ENCODE assay signal across 8 cellular contexts in genomic region chr19:18044825-18045304, GRCh38. TPM values are rescaled to one million over a fixed set of nuclear protein-coding genes. Genes with fewer than 3 reads are reported as not detected.
DNase-seq lines count a peak whose midpoint lies in the region; ATAC-seq lines count a peak whose summit lies in the region.

No MANE protein-coding gene starts in this region.

- ATAC-seq in GM18508 (IDR thresholded peaks at IDR 0.05; ENCODE audit: insufficient read depth, unreplicated experiment) (peak; percentile 66), HG02798 (IDR thresholded peaks at IDR 0.05; ENCODE audit: poor library complexity, unreplicated experiment) (peak; percentile 93), GM21717 (IDR thresholded peaks at IDR 0.05; ENCODE audit: unreplicated experiment) (no peak)

- H3K4me1 Mint-ChIP-seq in dendritic cell treated with granulocyte-macrophage colony-stimulating factor and Interleukin-4, amounts not matched to agents 40 ng/mL and 50 ng/mL, for 4 days (ENCODE audit: low read depth) = peaks cover 60% of the 10 kb centered on the region

- peak overlapping the region; percentile 55 for H3K4me3 Mint-ChIP-seq in dendritic cell treated with granulocyte-macrophage colony-stimulating factor and Interleukin-4, amounts not matched to agents 40 ng/mL and 50 ng/mL, for 4 days

- intact Hi-C loops in dendritic cell treated with granulocyte-macrophage colony-stimulating factor and Interleukin-4, amounts not matched to agents 40 ng/mL and 50 ng/mL, for 4 days (cut with micrococcal nuclease) = no loop called here

- peaks cover 24% of the 10 kb centered on the region for H3K27me3 Mint-ChIP-seq in dendritic cell treated with granulocyte-macrophage colony-stimulating factor and Interleukin-4, amounts not matched to agents 40 ng/mL and 50 ng/mL, for 4 days

- DNase-seq in NCI-H2107 treated with DMSO at 0.1 percent for 48 hours (lab: John Stamatoyannopoulos, UW; ENCODE audit: unreplicated experiment) (peak; percentile 64), mesenteric fat pad (ENCODE audit: low spot score) (peak; percentile 91)
- DNase-seq in activated CD4-positive, alpha-beta T cell treated with anti-CD3 and anti-CD28 coated beads for 4 hours = peak; percentile 84 to 85
- DNase-seq in stimulated activated CD8-positive, alpha-beta memory T cell treated with anti-CD3 and anti-CD28 coated beads, Interleukin-15, amount 100 ng/mL, for 48 hours (ENCODE audit: low read depth in 2 of 2) = peak; percentile 85 to 88

- no peaks in the 10 kb centered on the region for H3K36me3 Mint-ChIP-seq in dendritic cell treated with granulocyte-macrophage colony-stimulating factor and Interleukin-4, amounts not matched to agents 40 ng/mL and 50 ng/mL, for 4 days (ENCODE audit: low read depth)

- peaks cover 8% of the 10 kb centered on the region for H3K9me3 Mint-ChIP-seq in dendritic cell treated with granulocyte-macrophage colony-stimulating factor and Interleukin-4, amounts not matched to agents 40 ng/mL and 50 ng/mL, for 4 days

- H3K27ac Mint-ChIP-seq in dendritic cell treated with granulocyte-macrophage colony-stimulating factor and Interleukin-4, amounts not matched to agents 40 ng/mL and 50 ng/mL, for 4 days = peak overlapping the region; percentile 85

RNA-seq across cellular contexts. Expression of gene ARRDC2, which starts 36.9 kb away (rescaled TPM):
- total RNA-seq in mesenteric fat pad = 26.0 TPM

RNA-seq across cellular contexts. Expression of gene IL12RB1, which starts 41.9 kb away (rescaled TPM):
- total RNA-seq in mesenteric fat pad = 2.3 TPM

RNA-seq across cellular contexts. Expression of gene MAST3, which starts 52.7 kb away (rescaled TPM):
- total RNA-seq in mesenteric fat pad = 19.1 TPM
